9 cellular contexts compared by ENCODE assay signal in genomic region chr16:87635541-87636049, GRCh38. TPM values are rescaled to one million over a fixed set of nuclear protein-coding genes. Genes with fewer than 3 reads are reported as not detected.
DNase-seq lines count a peak whose midpoint lies in the region; ATAC-seq and TF ChIP-seq lines count a peak whose summit lies in the region.
"Had no signal": no experiment of that assay in that cellular context is flagged by ENCODE, and none has a peak within 500 bp of the region (broad histone marks: within the 10 kb centered on the region; RNA-seq: fewer than 3 reads in every experiment).

No MANE protein-coding gene starts in this region.

- DNase-seq in NCI-H748 (lab: John Stamatoyannopoulos, UW; ENCODE audit: unreplicated experiment) (peak; percentile 54), NCI-H748 treated with DMSO at 0.1 percent for 48 hours (lab: John Stamatoyannopoulos, UW) (no peak), NCI-H2029 treated with DMSO at 0.1 percent for 48 hours (lab: John Stamatoyannopoulos, UW) (peak; percentile 7), activated B cell treated with CpG ODN at 0.5 μM for 24 hours (peak; percentile 65), T47D (ENCODE audit: low read depth in 1 of 2, low spot score in 1 of 2) (peak; percentile 77 to 96), kidney epithelial cell (ENCODE audit: low read depth) (peak; percentile 9), NCI-H1048 (lab: John Stamatoyannopoulos, UW) (no peak)
- peak; percentile 78 to 80 for DNase-seq in stimulated activated CD4-positive, alpha-beta T cell treated with anti-CD3 and anti-CD28 coated beads, Interleukin-2, amount 100 ng/mL, for 24 hours

- in situ Hi-C loops in T47D (cut with HindIII; ENCODE audit: low pct_unique_long_range_greater_than_20kb, low sequenced_read_pairs): no loop called here

- H3K27me3 ChIP-seq in kidney epithelial cell (ENCODE audit: control insufficient read depth, insufficient read depth, low read length): peaks cover 12% of the 10 kb centered on the region

- H3K9me3 Mint-ChIP-seq in activated B cell treated with CpG ODN at 0.5 μM for 24 hours: peaks cover 6% of the 10 kb centered on the region

- peaks cover 24% of the 10 kb centered on the region for H3K4me1 Mint-ChIP-seq in activated B cell treated with CpG ODN at 0.5 μM for 24 hours

- intact Hi-C loops in activated B cell treated with CpG ODN at 0.5 μM for 24 hours (cut with micrococcal nuclease): loop anchor here (1.0 to 2.0 kb wide), 10 partner anchors 47 to 1072 kb away; no protein-coding TSS in a partner anchor

- ATAC-seq in activated B cell treated with CpG ODN at 0.5 μM for 24 hours (ENCODE audit: low read depth): peak; percentile 69

- H3K4me3 ChIP-seq in kidney epithelial cell (ENCODE audit: low read depth, low read length): peak overlapping the region; percentile 4

- H3K36me3 Mint-ChIP-seq in activated B cell treated with CpG ODN at 0.5 μM for 24 hours (ENCODE audit: low read depth): no peaks in the 10 kb centered on the region

- H3K4me3 Mint-ChIP-seq in activated B cell treated with CpG ODN at 0.5 μM for 24 hours: peak overlapping the region; percentile 84

- POLR2A ChIA-PET in activated B cell treated with CpG ODN at 0.5 μM for 24 hours (lab: Charles Lee): interaction anchor here (0.7 to 2.3 kb wide), 8 partner anchors 16 to 318 kb away, joined by 3 to 7 read pairs (median 4); partner anchors contain the start of genes C16orf95, FBXO31 and KLHDC4

- CTCF ChIA-PET in activated B cell treated with CpG ODN at 0.5 μM for 24 hours (lab: Charles Lee): interaction anchor here (0.7 to 3.1 kb wide), 36 partner anchors 9 to 1074 kb away, joined by 3 to 50 read pairs (median 4); partner anchors contain the start of genes C16orf95, FBXO31 and KLHDC4

- TF ChIP-seq CTCF in activated B cell treated with CpG ODN at 0.5 μM for 24 hours (IDR thresholded peaks at IDR 0.05): peak; percentile 19
- peak; percentile 83 for TF ChIP-seq CTCF in kidney epithelial cell (IDR thresholded peaks at IDR 0.05; ENCODE audit: insufficient read depth, low read length, poor library complexity, severe bottlenecking)

- peaks cover 25% of the 10 kb centered on the region for H3K27me3 Mint-ChIP-seq in activated B cell treated with CpG ODN at 0.5 μM for 24 hours

- no peaks in the 10 kb centered on the region for H3K36me3 ChIP-seq in kidney epithelial cell (ENCODE audit: control insufficient read depth, insufficient read depth, low read length)

- H3K27ac Mint-ChIP-seq in activated B cell treated with CpG ODN at 0.5 μM for 24 hours: peak overlapping the region; percentile 69

RNA-seq across cellular contexts. Expression of gene JPH3, which starts 33.3 kb away (rescaled TPM):
- not detected in 2 replicates for total RNA-seq in activated B cell treated with CpG ODN at 0.5 μM for 24 hours
- 1.9 and 2.1 TPM in 2 replicates for total RNA-seq in kidney epithelial cell
- total RNA-seq: skeletal muscle tissue had no signal

Comparison
In these comparisons a context has a peak if more than half of its experiments do, and no peak if none do; other contexts are left out.
1. DNase-seq: peak in NCI-H748 (single experiment), NCI-H2029 treated with DMSO at 0.1 percent for 48 hours (single experiment), activated B cell treated with CpG ODN at 0.5 μM for 24 hours (single experiment), T47D (2 of 2), kidney epithelial cell (single experiment) and stimulated activated CD4-positive, alpha-beta T cell treated with anti-CD3 and anti-CD28 coated beads, Interleukin-2, amount 100 ng/mL, for 24 hours (2 of 2); none in NCI-H748 treated with DMSO at 0.1 percent for 48 hours (single experiment) and NCI-H1048 (single experiment).